Comparison of ENCODE assay signal across 8 cellular contexts in the genomic region with DNA sequence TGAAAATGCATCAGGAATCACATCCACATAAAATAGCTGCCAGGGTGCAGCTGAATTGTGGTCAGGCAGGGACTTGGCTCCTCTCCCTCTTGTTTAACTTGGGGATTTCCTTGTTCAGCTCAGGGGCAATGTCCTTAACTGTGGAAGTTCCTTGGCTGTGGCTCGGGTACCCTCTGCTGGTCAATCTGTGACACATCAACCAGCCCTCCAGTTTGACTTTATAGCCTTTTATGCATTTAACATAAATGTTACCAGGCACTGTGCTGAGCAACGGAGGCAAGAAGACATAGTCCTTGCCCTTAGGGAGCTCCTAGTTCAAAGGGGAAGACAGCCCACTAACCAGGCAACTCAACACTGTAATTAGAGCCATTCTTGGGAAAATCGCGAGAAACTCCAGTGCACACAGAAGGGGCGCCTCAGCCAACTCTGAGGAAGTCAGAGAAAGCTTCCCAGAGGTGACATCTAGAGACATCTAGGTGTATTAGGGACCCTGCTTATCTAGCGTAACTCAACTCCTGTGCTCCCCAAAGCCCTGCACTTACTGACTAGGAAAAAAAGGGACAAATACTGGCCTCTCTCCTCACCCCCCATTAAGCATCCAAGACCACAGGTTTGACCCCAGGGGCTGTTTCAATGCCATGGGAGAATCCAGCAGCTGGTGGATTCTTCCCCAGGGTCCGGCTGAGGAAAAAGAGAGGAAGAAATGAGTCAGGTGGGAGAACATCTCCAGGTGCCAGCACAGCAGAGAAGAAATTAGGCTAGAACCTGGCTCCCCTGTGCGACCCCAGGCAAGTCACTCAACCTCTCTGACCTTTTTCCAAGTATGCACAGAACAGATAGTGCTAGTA. TPM values are rescaled to one million over a fixed set of nuclear protein-coding genes. Genes with fewer than 3 reads are reported as not detected.
DNase-seq lines count a peak whose midpoint lies in the region; ATAC-seq and TF ChIP-seq lines count a peak whose summit lies in the region.

No MANE protein-coding gene starts in this region.

- no peak overlapping the region for H3K23ac ChIP-seq in mesenchymal stem cell (ENCODE audit: low read length in 2 of 2)

- POLR2A ChIA-PET in BJ (lab: Charles Lee) (interaction anchor here (0.9 kb wide), 1 partner anchor 112 kb away, joined by 3 read pairs; no protein-coding TSS in a partner anchor), HEK293T (lab: Yijun Ruan, JAX) (interaction anchor here (1.0 kb wide), 1 partner anchor 182 kb away, joined by 3 read pairs; no protein-coding TSS in a partner anchor)

- H2BK120ac ChIP-seq in mesenchymal stem cell (ENCODE audit: low read depth, low read length), result no peak overlapping the region

- no peak overlapping the region for H3K4me3 ChIP-seq in BJ (ENCODE audit: low read depth, low read length)
- H3K4me3 ChIP-seq in mesenchymal stem cell (ENCODE audit: insufficient read depth in 1 of 2, low read depth in 1 of 2, low read length in 2 of 2), result peak overlapping the region in 1 of 2 experiments; percentile 82

- H3K36me3 ChIP-seq in BJ (ENCODE audit: control insufficient read depth, insufficient read depth, low read length) (no peaks in the 10 kb centered on the region), mesenchymal stem cell (ENCODE audit: control insufficient read depth in 1 of 2, insufficient read depth in 2 of 2, low read depth in 1 of 2, low read length in 2 of 2) (no peaks in the 10 kb centered on the region)

- 34% methylated on average over 6 of the region's 8 CpGs for whole genome bisulfite sequencing in mesenchymal stem cell

- peak overlapping the region; percentile 5 for H2BK15ac ChIP-seq in mesenchymal stem cell (ENCODE audit: low read depth, poor library complexity, severe bottlenecking)

- no peak overlapping the region for H3K4me2 ChIP-seq in mesenchymal stem cell (ENCODE audit: low read length, poor library complexity, severe bottlenecking)

- H2BK12ac ChIP-seq in mesenchymal stem cell (ENCODE audit: low read length in 2 of 2), result no peak overlapping the region

- H3K9me3 ChIP-seq in mesenchymal stem cell (ENCODE audit: control insufficient read depth, low read length), result no peaks in the 10 kb centered on the region

- H4K8ac ChIP-seq in mesenchymal stem cell (ENCODE audit: low read length), result peak overlapping the region; percentile 9

- no peak for ATAC-seq in GM18502 (IDR thresholded peaks at IDR 0.05; ENCODE audit: poor library complexity, unreplicated experiment)

- no peaks in the 10 kb centered on the region for H3K27me3 ChIP-seq in BJ (ENCODE audit: control insufficient read depth, insufficient read depth, low read length)
- peaks cover 0 to 5% of the 10 kb centered on the region in 2 experiments for H3K27me3 ChIP-seq in mesenchymal stem cell (ENCODE audit: control insufficient read depth in 1 of 2, insufficient read depth in 1 of 2, low read length in 2 of 2)

- no peak overlapping the region for H4K91ac ChIP-seq in mesenchymal stem cell (ENCODE audit: low read length)

- no peak overlapping the region for H3K14ac ChIP-seq in mesenchymal stem cell (ENCODE audit: low read length in 2 of 2)

- no peak overlapping the region for H3K27ac ChIP-seq in mesenchymal stem cell (ENCODE audit: low read length, poor library complexity, severe bottlenecking)

- peak overlapping the region; percentile 76 for H3K9ac ChIP-seq in mesenchymal stem cell (ENCODE audit: low read length)

- no peak overlapping the region for H3K4ac ChIP-seq in mesenchymal stem cell (ENCODE audit: low read depth in 1 of 2, low read length in 2 of 2)

- H3K79me1 ChIP-seq in mesenchymal stem cell (replicated peaks; ENCODE audit: low read length, poor library complexity, severe bottlenecking), result no peaks in the 10 kb centered on the region

- no peak overlapping the region for H2AFZ ChIP-seq in mesenchymal stem cell (ENCODE audit: low read depth, low read length)

- peak; percentile 63 for DNase-seq in BJ (ENCODE audit: low read depth)
- DNase-seq in HEK293T (ENCODE audit: extremely low spot score), result peak; percentile 65
- peak; percentile 51 for DNase-seq in NCI-H774 (lab: John Stamatoyannopoulos, UW)
- peak; percentile 63 to 71 for DNase-seq in activated CD4-positive, alpha-beta T cell treated with anti-CD3 and anti-CD28 coated beads, Interleukin-2, amount 50 U/mL, for 48 hours
- peak; percentile 55 for DNase-seq in effector CD4-positive, alpha-beta T cell
- peak; percentile 89 for DNase-seq in mesenchymal stem cell
- DNase-seq in stimulated activated CD8-positive, alpha-beta memory T cell treated with anti-CD3 and anti-CD28 coated beads, Interleukin-2, amount 100 ng/mL, for 48 hours (ENCODE audit: low read depth in 2 of 2), result peak; percentile 25 to 37

- H3K18ac ChIP-seq in mesenchymal stem cell (ENCODE audit: low read depth in 1 of 2, low read length in 2 of 2), result peak overlapping the region in 1 of 2 experiments; percentile 35

- H2BK5ac ChIP-seq in mesenchymal stem cell (ENCODE audit: low read depth, low read length, poor library complexity, severe bottlenecking), result no peak overlapping the region

- H3K4me1 ChIP-seq in mesenchymal stem cell (ENCODE audit: control insufficient read depth, insufficient read depth, low read depth, low read length), result peaks cover 14% of the 10 kb centered on the region

- no peak overlapping the region for H2AK5ac ChIP-seq in mesenchymal stem cell (ENCODE audit: low read length, severe bottlenecking)

- peak; percentile 81 for TF ChIP-seq CTCF in BJ (IDR thresholded peaks at IDR 0.05; ENCODE audit: insufficient read depth, low read depth, low read length)

- CTCF ChIA-PET in BJ (lab: Yijun Ruan, JAX) (interaction anchor here (0.6 to 4.2 kb wide), 47 partner anchors 9 to 532 kb away, joined by 3 to 27 read pairs (median 5); a partner anchor contains a TSS), HEK293T (lab: Yijun Ruan, JAX) (interaction anchor here (0.6 to 1.8 kb wide), 17 partner anchors 9 to 229 kb away, joined by 3 to 15 read pairs (median 4); a partner anchor contains a TSS)

TF ChIP-seq in HEK293T, 16 proteins besides CTCF, POLR2A, EP300 and RAD21:
- TF ChIP-seq LEF1 (IDR thresholded peaks at IDR 0.05; ENCODE audit: borderline replicate concordance) (no peak), HDGF (IDR thresholded peaks at IDR 0.05; ENCODE audit: borderline replicate concordance) (no peak), FOXM1 (IDR thresholded peaks at IDR 0.05; ENCODE audit: borderline replicate concordance) (no peak), ARNT (IDR thresholded peaks at IDR 0.05) (no peak), CTBP1 (IDR thresholded peaks at IDR 0.05; ENCODE audit: borderline replicate concordance) (no peak), ZNF384 (IDR thresholded peaks at IDR 0.05) (no peak), SP1 (IDR thresholded peaks at IDR 0.05) (no peak), SUZ12 (IDR thresholded peaks at IDR 0.05) (no peak), NFRKB (IDR thresholded peaks at IDR 0.05) (no peak), BHLHE40 (IDR thresholded peaks at IDR 0.05; ENCODE audit: borderline replicate concordance) (no peak), L3MBTL2 (conservative IDR thresholded peaks at IDR 0.05) (no peak), FOXK2 (IDR thresholded peaks at IDR 0.05) (no peak), ELF4 (IDR thresholded peaks at IDR 0.05) (no peak), FOXA1 (IDR thresholded peaks at IDR 0.05) (no peak), TARDBP (IDR thresholded peaks at IDR 0.05) (no peak)
- TF ChIP-seq, protein P1, sequence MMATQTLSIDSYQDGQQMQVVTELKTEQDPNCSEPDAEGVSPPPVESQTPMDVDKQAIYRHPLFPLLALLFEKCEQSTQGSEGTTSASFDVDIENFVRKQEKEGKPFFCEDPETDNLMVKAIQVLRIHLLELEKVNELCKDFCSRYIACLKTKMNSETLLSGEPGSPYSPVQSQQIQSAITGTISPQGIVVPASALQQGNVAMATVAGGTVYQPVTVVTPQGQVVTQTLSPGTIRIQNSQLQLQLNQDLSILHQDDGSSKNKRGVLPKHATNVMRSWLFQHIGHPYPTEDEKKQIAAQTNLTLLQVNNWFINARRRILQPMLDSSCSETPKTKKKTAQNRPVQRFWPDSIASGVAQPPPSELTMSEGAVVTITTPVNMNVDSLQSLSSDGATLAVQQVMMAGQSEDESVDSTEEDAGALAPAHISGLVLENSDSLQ (IDR thresholded peaks at IDR 0.05), result no peak

RNA-seq across cellular contexts. Expression of a gene that starts 17.3 kb away (rescaled TPM):
- polyA plus RNA-seq in BJ (2011; rRNA removed), result 8.7 and 10.9 TPM in 2 replicates
- polyA minus RNA-seq in BJ (2011; rRNA and poly(A)+ RNA removed), result 16.1 and 25.7 TPM in 2 replicates
- polyA plus RNA-seq in mesenchymal stem cell (2013, experiment 1 of 2), result 9.4 TPM
- 8.5 TPM for polyA plus RNA-seq in mesenchymal stem cell (2013, experiment 2 of 2)

RNA-seq across cellular contexts. Expression of a gene that starts 26.5 kb away (rescaled TPM):
- not detected in 2 replicates for polyA plus RNA-seq in BJ (2011; rRNA removed)
- polyA minus RNA-seq in BJ (2011; rRNA and poly(A)+ RNA removed), result not detected in 2 replicates
- polyA plus RNA-seq in mesenchymal stem cell (2013, experiment 1 of 2), result 0.01 TPM
- 0.01 TPM for polyA plus RNA-seq in mesenchymal stem cell (2013, experiment 2 of 2)

Comparison
In these comparisons a context has a peak if more than half of its experiments do, and no peak if none do; other contexts are left out.
1. DNase-seq: peak in every context shown above with its lines; median percentile 89 in mesenchymal stem cell; 67 in activated CD4-positive, alpha-beta T cell treated with anti-CD3 and anti-CD28 coated beads, Interleukin-2, amount 50 U/mL, for 48 hours; 65 in HEK293T; 63 in BJ; 55 in effector CD4-positive, alpha-beta T cell; 51 in NCI-H774; 31 in stimulated activated CD8-positive, alpha-beta memory T cell treated with anti-CD3 and anti-CD28 coated beads, Interleukin-2, amount 100 ng/mL, for 48 hours.